Comparison of ENCODE assay signal across 9 cellular contexts in the genomic region with DNA sequence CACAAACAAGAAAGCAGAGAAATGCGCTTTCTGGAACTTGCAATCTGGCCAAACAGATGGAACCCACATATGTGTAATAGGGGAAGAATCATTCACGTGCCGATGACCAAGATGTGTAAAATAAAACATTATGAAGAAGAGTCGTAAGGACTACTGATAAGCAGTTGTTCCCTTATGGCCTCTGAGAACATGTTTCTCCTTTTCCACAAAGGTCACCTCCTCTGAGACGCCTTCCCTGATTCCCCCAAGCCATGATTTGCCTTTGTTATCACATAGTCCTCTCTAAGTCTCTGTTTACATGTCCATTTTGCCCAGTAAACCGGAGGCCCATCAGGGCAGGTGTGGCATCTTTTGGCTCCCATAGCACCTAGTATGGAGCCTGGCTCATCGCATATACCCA. TPM values are rescaled to one million over a fixed set of nuclear protein-coding genes. Genes with fewer than 3 reads are reported as not detected.
"Had no signal": no experiment of that assay in that cellular context is flagged by ENCODE, and none has a peak within 500 bp of the region (broad histone marks: within the 10 kb centered on the region; RNA-seq: fewer than 3 reads in every experiment).

No MANE protein-coding gene starts in this region.

- DNase-seq: H9, HCEC 1CT, KG1 had no signal

- ATAC-seq: GM23338, HepG2 had no signal

- H2AFZ ChIP-seq: GM23338 had no signal

- FAIRE-seq: H1, H54 had no signal

- H3K4me3 ChIP-seq: GM23338 had no signal

- H3K4me2 ChIP-seq: GM23338 had no signal

RNA-seq across cellular contexts. Expression of gene OTOF, which starts 8.0 kb away (rescaled TPM):
- total RNA-seq: H1, HT-29 had no signal
- polyA plus RNA-seq: HepG2, IgD-negative memory B cell had no signal
